ENCODE assay signal across 8 cellular contexts in genomic region chr1:110495926-110496600, GRCh38. TPM values are rescaled to one million over a fixed set of nuclear protein-coding genes. Genes with fewer than 3 reads are reported as not detected.
DNase-seq lines count a peak whose midpoint lies in the region; ATAC-seq and TF ChIP-seq lines count a peak whose summit lies in the region.

No MANE protein-coding gene starts in this region.

- H3K9me2 ChIP-seq in MM.1S (replicated peaks; ENCODE audit: insufficient read depth, low read length) = no peaks in the 10 kb centered on the region

- DNase-seq in GM12865 (ENCODE audit: low read depth) (peak; percentile 78), MM.1S (peak; percentile 53), RWPE1 (ENCODE audit: low spot score) (peak; percentile 78), activated T-helper 1 cell treated with Interleukin-2 at 50 U/mL for 16 hours (ENCODE audit: low read depth) (peak; percentile 60), fibroblast of villous mesenchyme (ENCODE audit: low read depth) (peak; percentile 82), osteoblast (ENCODE audit: insufficient read length, low spot score, missing footprints) (peak; percentile 93), thoracic aorta (ENCODE audit: low spot score) (no peak)

- no peak overlapping the region for H3K27ac ChIP-seq in MM.1S (ENCODE audit: low read length)
- no peak overlapping the region for H3K27ac ChIP-seq in RWPE1
- H3K27ac ChIP-seq in osteoblast (ENCODE audit: low read depth, low read length) = no peak overlapping the region
- no peak overlapping the region for H3K27ac ChIP-seq in thoracic aorta

- POLR2A ChIA-PET in RWPE1 (lab: Yijun Ruan, JAX; ENCODE audit: low non-redundant PET) = interaction anchor here (0.5 kb wide), 1 partner anchor 28 kb away, joined by 3 read pairs; no protein-coding TSS in a partner anchor

- H3K79me2 ChIP-seq in MM.1S (ENCODE audit: low read length) (no peaks in the 10 kb centered on the region), osteoblast (ENCODE audit: insufficient read depth, low read length) (no peaks in the 10 kb centered on the region)

- H3K36me3 ChIP-seq in MM.1S (replicated peaks; ENCODE audit: insufficient read depth, low read length) = no peaks in the 10 kb centered on the region
- no peaks in the 10 kb centered on the region for H3K36me3 ChIP-seq in osteoblast (ENCODE audit: insufficient read depth, low read length)
- no peaks in the 10 kb centered on the region for H3K36me3 ChIP-seq in thoracic aorta

- TF ChIP-seq CTCF in GM12865 (IDR thresholded peaks at IDR 0.05; ENCODE audit: insufficient read depth, low read depth, low read length, missing control alignments) = peak; percentile 87
- TF ChIP-seq CTCF in MM.1S (IDR thresholded peaks at IDR 0.05; ENCODE audit: low read length) = peak; percentile 73
- peak; percentile 93 for TF ChIP-seq CTCF in RWPE1 (conservative IDR thresholded peaks at IDR 0.05; ENCODE audit: low read depth)
- peak; percentile 97 for TF ChIP-seq CTCF in fibroblast of villous mesenchyme (IDR thresholded peaks at IDR 0.05; ENCODE audit: insufficient read depth, low read depth, low read length)
- peak; percentile 98 for TF ChIP-seq CTCF in osteoblast (IDR thresholded peaks at IDR 0.05; ENCODE audit: extremely low read depth, low read depth, low read length)
- peak; percentile 83 for TF ChIP-seq CTCF in thoracic aorta (IDR thresholded peaks at IDR 0.05)

- H3K9me3 ChIP-seq in MM.1S (replicated peaks; ENCODE audit: insufficient read depth, low read length) = no peaks in the 10 kb centered on the region
- H3K9me3 ChIP-seq in osteoblast (ENCODE audit: low read depth, low read length) = no peaks in the 10 kb centered on the region
- no peaks in the 10 kb centered on the region for H3K9me3 ChIP-seq in thoracic aorta

- no peak overlapping the region for H3K4me2 ChIP-seq in MM.1S (ENCODE audit: low read depth, low read length)
- H3K4me2 ChIP-seq in osteoblast (ENCODE audit: insufficient read depth, low read length) = no peak overlapping the region

- ATAC-seq in thoracic aorta (ENCODE audit: insufficient number of reproducible peaks, low FRiP score, low read depth) (no peak), GM18861 (IDR thresholded peaks at IDR 0.05; ENCODE audit: unreplicated experiment) (no peak)

- H4K20me1 ChIP-seq in MM.1S (ENCODE audit: insufficient read depth, low read length) (no peaks in the 10 kb centered on the region), osteoblast (ENCODE audit: insufficient read depth, low read length) (peaks cover 3% of the 10 kb centered on the region)

- H3F3A ChIP-seq in MM.1S (ENCODE audit: insufficient read depth, low read length) = no peaks in the 10 kb centered on the region

- H3K27me3 ChIP-seq in MM.1S (replicated peaks; ENCODE audit: insufficient read depth, low read length) (no peaks in the 10 kb centered on the region), osteoblast (ENCODE audit: insufficient read depth, low read length) (peaks cover 7% of the 10 kb centered on the region), thoracic aorta (replicated peaks; ENCODE audit: insufficient read depth) (no peaks in the 10 kb centered on the region)

- CTCF ChIA-PET in RWPE1 (lab: Yijun Ruan, JAX) = interaction anchor here (0.5 to 5.6 kb wide), 55 partner anchors 8 to 1059 kb away, joined by 3 to 48 read pairs (median 4); partner anchors contain the start of gene KCNA2

- H3K9ac ChIP-seq in MM.1S (ENCODE audit: low read length) = no peak overlapping the region

- H3K4me3 ChIP-seq in GM12865 (ENCODE audit: low read depth, low read length) (no peak overlapping the region), MM.1S (ENCODE audit: low read length) (no peak overlapping the region), fibroblast of villous mesenchyme (ENCODE audit: low read depth, low read length) (no peak overlapping the region), osteoblast (ENCODE audit: insufficient read depth, low read length) (no peak overlapping the region), thoracic aorta (no peak overlapping the region)

- H2AFZ ChIP-seq in MM.1S (ENCODE audit: low read length) (no peak overlapping the region), osteoblast (ENCODE audit: low read length) (no peak overlapping the region)

- H3K4me1 ChIP-seq in MM.1S (ENCODE audit: low read length) = no peaks in the 10 kb centered on the region
- H3K4me1 ChIP-seq in osteoblast (ENCODE audit: insufficient read depth, low read length) = no peaks in the 10 kb centered on the region
- no peaks in the 10 kb centered on the region for H3K4me1 ChIP-seq in thoracic aorta (ENCODE audit: control insufficient read depth in 1 of 2, low read depth in 2 of 2)

RNA-seq across cellular contexts. Expression of gene KCNA10, which starts 22.9 kb away (rescaled TPM):
- not detected in 2 replicates for total RNA-seq in fibroblast of villous mesenchyme
- not detected in 2 replicates for total RNA-seq in osteoblast
- total RNA-seq in thoracic aorta = not detected

RNA-seq across cellular contexts. Expression of gene PROK1, which starts 45.1 kb away (rescaled TPM):
- total RNA-seq in fibroblast of villous mesenchyme (not detected in 2 replicates), osteoblast (not detected in 2 replicates), thoracic aorta (under 1 TPM; 0.27 to 0.63 TPM)
